ENCODE assay signal across 1 cellular context in genomic region chr17:2369039-2369438, GRCh38.
TF ChIP-seq lines count a peak whose summit lies in the region.

No MANE protein-coding gene starts in this region.

TF ChIP-seq in IMR-90, 13 proteins besides CTCF, POLR2A, EP300 and RAD21:
- TF ChIP-seq BHLHE40 (IDR thresholded peaks at IDR 0.05; ENCODE audit: low read depth, low read length), result no peak
- no peak for TF ChIP-seq ELK1 (IDR thresholded peaks at IDR 0.05; ENCODE audit: borderline replicate concordance, low read depth, low read length)
- TF ChIP-seq CHD1 (IDR thresholded peaks at IDR 0.05; ENCODE audit: low read depth, low read length), result no peak
- no peak for TF ChIP-seq FOS (IDR thresholded peaks at IDR 0.05; ENCODE audit: low read depth, low read length)
- TF ChIP-seq MAZ (IDR thresholded peaks at IDR 0.05; ENCODE audit: borderline replicate concordance, low read depth, low read length), result no peak
- no peak for TF ChIP-seq MXI1 (IDR thresholded peaks at IDR 0.05; ENCODE audit: borderline replicate concordance, low read depth, low read length)
- no peak for TF ChIP-seq NFE2L2 (IDR thresholded peaks at IDR 0.05; ENCODE audit: low read depth, low read length)
- TF ChIP-seq CEBPB (IDR thresholded peaks at IDR 0.05; ENCODE audit: low read depth, low read length), result no peak
- no peak for TF ChIP-seq RCOR1 (IDR thresholded peaks at IDR 0.05; ENCODE audit: insufficient replicate concordance, low read length)
